8 cellular contexts compared by ENCODE assay signal in genomic region chr3:159911011-159911663, GRCh38.
DNase-seq lines count a peak whose midpoint lies in the region; ATAC-seq and TF ChIP-seq lines count a peak whose summit lies in the region.

No MANE protein-coding gene starts in this region.

- no peak for TF ChIP-seq POLR2A in vagina (IDR thresholded peaks at IDR 0.05)

- H3K4me2 ChIP-seq in DND-41 (ENCODE audit: insufficient read depth, low read length): no peak overlapping the region

- H3K79me2 ChIP-seq in DND-41 (ENCODE audit: insufficient read depth, low read length): no peaks in the 10 kb centered on the region

- no peak overlapping the region for H3K9ac ChIP-seq in DND-41 (ENCODE audit: low read depth, low read length)

- H3K4me1 ChIP-seq in DND-41 (ENCODE audit: insufficient read depth, low read length): no peaks in the 10 kb centered on the region
- no peaks in the 10 kb centered on the region for H3K4me1 ChIP-seq in vagina

- intact Hi-C loops in vagina (cut with DNase I): no loop called here

- DNase-seq in DND-41 (no peak), LHCN-M2 (ENCODE audit: low read depth) (peak; percentile 46), germinal center (ENCODE audit: low spot score) (peak; percentile 13), vagina (ENCODE audit: extremely low spot score in 2 of 2) (peak in 1 of 2 donors; percentile 52), NOMO-1 treated with dmso at 0.1 percent for 144 hours (lab: John Stamatoyannopoulos, UW; ENCODE audit: unreplicated experiment) (no peak), cerebellum (ENCODE audit: low spot score) (no peak)
- DNase-seq in stimulated activated CD4-positive, alpha-beta T cell treated with anti-CD3 and anti-CD28 coated beads, Interleukin-4, amount 100 ng/mL, for 24 hours: no peak

- H3K27ac ChIP-seq in DND-41 (ENCODE audit: low read length): no peak overlapping the region
- peak overlapping the region; percentile 8 for H3K27ac ChIP-seq in vagina

- TF ChIP-seq CTCF in DND-41 (IDR thresholded peaks at IDR 0.05; ENCODE audit: borderline replicate concordance, extremely low read depth, low read length, poor library complexity, severe bottlenecking): no peak
- TF ChIP-seq CTCF in vagina (IDR thresholded peaks at IDR 0.05): no peak

- H3K36me3 ChIP-seq in DND-41 (ENCODE audit: insufficient read depth, low read length) (no peaks in the 10 kb centered on the region), vagina (no peaks in the 10 kb centered on the region)

- H3K4me3 ChIP-seq in DND-41 (ENCODE audit: low read depth in 1 of 2, low read length in 2 of 2) (no peak overlapping the region), vagina (no peak overlapping the region)

- H4K20me1 ChIP-seq in DND-41 (ENCODE audit: insufficient read depth, low read length): no peaks in the 10 kb centered on the region

- H2AFZ ChIP-seq in DND-41 (ENCODE audit: low read depth, low read length): no peak overlapping the region; the same call in 1 of the 2 replicates

- ATAC-seq in DND-41 (ENCODE audit: insufficient read depth, low read depth) (peak; percentile 58), GM21367 (IDR thresholded peaks at IDR 0.05; ENCODE audit: unreplicated experiment) (peak; percentile 79)

- H3K27me3 ChIP-seq in DND-41 (ENCODE audit: insufficient read depth, low read length, poor library complexity) (no peaks in the 10 kb centered on the region), vagina (no peaks in the 10 kb centered on the region)

- H3K9me3 ChIP-seq in DND-41 (ENCODE audit: insufficient read depth, low read length, severe bottlenecking) (no peaks in the 10 kb centered on the region), vagina (no peaks in the 10 kb centered on the region)

Comparison
In these comparisons a context has a peak if more than half of its experiments do, and no peak if none do; other contexts are left out.
1. DNase-seq: peak in LHCN-M2 (single experiment) and germinal center (single experiment); none in DND-41 (single experiment), stimulated activated CD4-positive, alpha-beta T cell treated with anti-CD3 and anti-CD28 coated beads, Interleukin-4, amount 100 ng/mL, for 24 hours (single experiment), NOMO-1 treated with dmso at 0.1 percent for 144 hours (single experiment) and cerebellum (single experiment).